14 cellular contexts compared by ENCODE assay signal in genomic region chr9:121182976-121183375, GRCh38. TPM values are rescaled to one million over a fixed set of nuclear protein-coding genes. Genes with fewer than 3 reads are reported as not detected.
DNase-seq lines count a peak whose midpoint lies in the region; ATAC-seq, FAIRE-seq and TF ChIP-seq lines count a peak whose summit lies in the region.
"Had no signal": no experiment of that assay in that cellular context is flagged by ENCODE, and none has a peak within 500 bp of the region (broad histone marks: within the 10 kb centered on the region; RNA-seq: fewer than 3 reads in every experiment).

No MANE protein-coding gene starts in this region.

- H3K9me3 Mint-ChIP-seq in activated CD8-positive, alpha-beta T cell treated with anti-CD3 and anti-CD28 coated beads for 36 hours: no peaks in the 10 kb centered on the region
- no peaks in the 10 kb centered on the region for H3K9me3 Mint-ChIP-seq in naive B cell

- POLR2A ChIA-PET in activated CD8-positive, alpha-beta T cell treated with anti-CD3 and anti-CD28 coated beads for 36 hours (lab: Charles Lee): interaction anchor here (1.5 kb wide), 1 partner anchor 10 kb away, joined by 3 read pairs; no protein-coding TSS in a partner anchor
- POLR2A ChIA-PET in RWPE1 (lab: Yijun Ruan, JAX; ENCODE audit: low non-redundant PET): no interaction called here

- no peak overlapping the region for H3K4me3 Mint-ChIP-seq in activated CD8-positive, alpha-beta T cell treated with anti-CD3 and anti-CD28 coated beads for 36 hours
- peak overlapping the region in 7 of 8 donors; percentile 6 to 72 (median 30) for H3K4me3 Mint-ChIP-seq in naive B cell

- peak; percentile 92 for FAIRE-seq in H54 (lab: Jason Lieb, UNC)

- intact Hi-C loops in activated CD8-positive, alpha-beta T cell treated with anti-CD3 and anti-CD28 coated beads for 36 hours (cut with micrococcal nuclease): no loop called here

- H3K4me1 Mint-ChIP-seq in activated CD8-positive, alpha-beta T cell treated with anti-CD3 and anti-CD28 coated beads for 36 hours (ENCODE audit: low read depth): peaks cover 54% of the 10 kb centered on the region
- H3K4me1 Mint-ChIP-seq in naive B cell: peaks cover 31 to 40% (median 38%) of the 10 kb centered on the region in 3 donors

- no peak for TF ChIP-seq CTCF in activated CD8-positive, alpha-beta T cell treated with anti-CD3 and anti-CD28 coated beads for 36 hours (IDR thresholded peaks at IDR 0.05)
- TF ChIP-seq CTCF in RWPE1 (conservative IDR thresholded peaks at IDR 0.05; ENCODE audit: low read depth): no peak

- CTCF ChIA-PET in activated CD8-positive, alpha-beta T cell treated with anti-CD3 and anti-CD28 coated beads for 36 hours (lab: Charles Lee): interaction anchor here (1.7 kb wide), 1 partner anchor 11 kb away, joined by 7 read pairs; no protein-coding TSS in a partner anchor
- CTCF ChIA-PET in RWPE1 (lab: Yijun Ruan, JAX): no interaction called here

- TF ChIP-seq POLR2A in H54 (IDR thresholded peaks at IDR 0.05; ENCODE audit: low read depth, low read length): no peak

- peak overlapping the region; percentile 80 for H3K27ac Mint-ChIP-seq in activated CD8-positive, alpha-beta T cell treated with anti-CD3 and anti-CD28 coated beads for 36 hours
- H3K27ac Mint-ChIP-seq in naive B cell: peak overlapping the region in 5 of 6 donors; percentile 11 to 88 (median 73)

- no peak overlapping the region for H3K27ac ChIP-seq in RWPE1
- H3K27ac ChIP-seq: HL-60, thyroid gland, VCaP had no signal

- ATAC-seq in activated CD8-positive, alpha-beta T cell treated with anti-CD3 and anti-CD28 coated beads for 36 hours: no peak
- peak; percentile 26 to 35 for ATAC-seq in naive B cell (ENCODE audit: low read depth in 2 of 2)

- peaks cover 56% of the 10 kb centered on the region for H3K36me3 Mint-ChIP-seq in activated CD8-positive, alpha-beta T cell treated with anti-CD3 and anti-CD28 coated beads for 36 hours (ENCODE audit: low read depth)
- H3K36me3 Mint-ChIP-seq in naive B cell: peaks cover 7 to 9% of the 10 kb centered on the region in 2 donors

- DNase-seq in CD1c-positive myeloid dendritic cell (ENCODE audit: extremely low spot score) (peak; percentile 19), H54 (ENCODE audit: insufficient read length, low spot score) (no peak), naive B cell (peak; percentile 12), NCI-H1105 treated with DMSO at 0.1 percent for 48 hours (lab: John Stamatoyannopoulos, UW) (no peak), HK-2 (ENCODE audit: unreplicated experiment) (no peak), RKO (ENCODE audit: low spot score) (no peak), RWPE1 (ENCODE audit: low spot score) (no peak)
- DNase-seq in activated CD8-positive, alpha-beta T cell treated with anti-CD3 and anti-CD28 coated beads for 36 hours: no peak
- DNase-seq: activated naive CD4-positive, alpha-beta T cell treated with anti-CD3 and anti-CD28 coated beads, Interleukin-2, amount 50 U/mL, for 16 hours; COR-L47; NCI-H226; thyroid gland had no signal

- H3K27me3 Mint-ChIP-seq in activated CD8-positive, alpha-beta T cell treated with anti-CD3 and anti-CD28 coated beads for 36 hours: no peaks in the 10 kb centered on the region
- no peaks in the 10 kb centered on the region for H3K27me3 Mint-ChIP-seq in naive B cell

RNA-seq across cellular contexts. Expression of gene RAB14, which starts 18.7 kb away (rescaled TPM):
- 10 to 100 TPM; 54.3 to 55.5 TPM for total RNA-seq in activated CD8-positive, alpha-beta T cell treated with anti-CD3 and anti-CD28 coated beads for 36 hours
- 10 to 100 TPM; 42.2 to 49.1 (median 44.8) TPM for polyA plus RNA-seq in naive B cell (ENCODE audit: low read depth in 6 of 6)

Comparison
In these comparisons a context has a peak if more than half of its experiments do, and no peak if none do; other contexts are left out.
1. DNase-seq: peak in CD1c-positive myeloid dendritic cell (single experiment) and naive B cell (single experiment); none in H54 (single experiment), activated CD8-positive, alpha-beta T cell treated with anti-CD3 and anti-CD28 coated beads for 36 hours (single experiment), NCI-H1105 treated with DMSO at 0.1 percent for 48 hours (single experiment), HK-2 (single experiment), RKO (single experiment) and RWPE1 (single experiment).